27 cellular contexts compared by ENCODE assay signal in genomic region chr9:93903886-93904648, GRCh38. TPM values are rescaled to one million over a fixed set of nuclear protein-coding genes. Genes with fewer than 3 reads are reported as not detected.
"Had no signal": no experiment of that assay in that cellular context is flagged by ENCODE, and none has a peak within 500 bp of the region (broad histone marks: within the 10 kb centered on the region; RNA-seq: fewer than 3 reads in every experiment).

No MANE protein-coding gene starts in this region.

- H3K9me3 ChIP-seq: body of pancreas, esophagus squamous epithelium, prostate gland, thyroid gland, uterus had no signal

- H3K27me3 ChIP-seq: body of pancreas, thyroid gland, uterus had no signal

- H3K4me3 ChIP-seq: body of pancreas, esophagus squamous epithelium, prostate gland, SK-N-MC, thyroid gland, uterus had no signal

- ATAC-seq: activated CD4-positive, alpha-beta T cell treated with anti-CD3 and anti-CD28 coated beads for 36 hours; activated CD8-positive, alpha-beta T cell treated with anti-CD3 and anti-CD28 coated beads, Interleukin-2, amount 10 ng/mL, durations not matched to agents 7 days and 5 days; body of pancreas; left ventricle myocardium superior; naive thymus-derived CD8-positive, alpha-beta T cell; stimulated activated effector memory CD8-positive, alpha-beta T cell treated with anti-CD3 and anti-CD28 coated beads, Interleukin-12 subunit alpha, Interleukin-12 subunit beta, amount 100 ng/mL, for 72 hours had no signal

- H3K4me3 Mint-ChIP-seq: activated CD4-positive, alpha-beta T cell treated with anti-CD3 and anti-CD28 coated beads for 36 hours; activated CD8-positive, alpha-beta T cell treated with anti-CD3 and anti-CD28 coated beads, Interleukin-2, amount 10 ng/mL, durations not matched to agents 7 days and 5 days; activated naive CD4-positive, alpha-beta T cell treated with anti-CD3 and anti-CD28 coated beads for 36 hours; memory B cell; naive thymus-derived CD8-positive, alpha-beta T cell; stimulated activated effector memory CD8-positive, alpha-beta T cell treated with anti-CD3 and anti-CD28 coated beads, Interleukin-12 subunit alpha, Interleukin-12 subunit beta, amount 100 ng/mL, for 72 hours had no signal

- H3K27ac ChIP-seq: body of pancreas, esophagus squamous epithelium, prostate gland, SK-N-MC, thyroid gland, uterus had no signal

- H3K36me3 Mint-ChIP-seq: stimulated activated effector memory CD8-positive, alpha-beta T cell treated with anti-CD3 and anti-CD28 coated beads, Interleukin-12 subunit alpha, Interleukin-12 subunit beta, amount 100 ng/mL, for 72 hours had no signal

- H3K9me3 Mint-ChIP-seq: activated naive CD4-positive, alpha-beta T cell treated with anti-CD3 and anti-CD28 coated beads for 36 hours; stimulated activated effector memory CD8-positive, alpha-beta T cell treated with anti-CD3 and anti-CD28 coated beads, Interleukin-12 subunit alpha, Interleukin-12 subunit beta, amount 100 ng/mL, for 72 hours had no signal

- H3K4me1 ChIP-seq: body of pancreas, esophagus squamous epithelium, prostate gland, thyroid gland, uterus had no signal

- DNase-seq: activated CD4-positive, alpha-beta T cell treated with anti-CD3 and anti-CD28 coated beads for 36 hours; activated CD8-positive, alpha-beta memory T cell treated with anti-CD3 and anti-CD28 coated beads, Interleukin-2, amount 50 U/mL, for 4 hours; activated CD8-positive, alpha-beta T cell treated with anti-CD3 and anti-CD28 coated beads, Interleukin-2, amount 10 ng/mL, durations not matched to agents 7 days and 5 days; activated naive CD4-positive, alpha-beta T cell treated with anti-CD3 and anti-CD28 coated beads for 36 hours; amniotic stem cell; central memory CD4-positive, alpha-beta T cell; cortex of kidney; effector CD4-positive, alpha-beta T cell; esophagus squamous epithelium; hippocampal formation; left ventricle myocardium superior; naive thymus-derived CD8-positive, alpha-beta T cell; occipital lobe; stimulated activated CD4-positive, alpha-beta T cell treated with anti-CD3 and anti-CD28 coated beads, Interleukin-12 subunit alpha, Interleukin-12 subunit beta, amount 100 ng/mL, for 4 hours; T-helper 1 cell; T1000; thyroid gland; uterus had no signal

- H3K27ac Mint-ChIP-seq: activated CD4-positive, alpha-beta T cell treated with anti-CD3 and anti-CD28 coated beads for 36 hours; activated CD8-positive, alpha-beta T cell treated with anti-CD3 and anti-CD28 coated beads, Interleukin-2, amount 10 ng/mL, durations not matched to agents 7 days and 5 days; activated naive CD4-positive, alpha-beta T cell treated with anti-CD3 and anti-CD28 coated beads for 36 hours; memory B cell; naive thymus-derived CD8-positive, alpha-beta T cell; stimulated activated effector memory CD8-positive, alpha-beta T cell treated with anti-CD3 and anti-CD28 coated beads, Interleukin-12 subunit alpha, Interleukin-12 subunit beta, amount 100 ng/mL, for 72 hours had no signal

- H3K4me1 Mint-ChIP-seq: stimulated activated effector memory CD8-positive, alpha-beta T cell treated with anti-CD3 and anti-CD28 coated beads, Interleukin-12 subunit alpha, Interleukin-12 subunit beta, amount 100 ng/mL, for 72 hours had no signal

- H3K36me3 ChIP-seq: esophagus squamous epithelium, prostate gland, thyroid gland, uterus had no signal

RNA-seq across cellular contexts. Expression of gene BARX1, which starts 51.1 kb away (rescaled TPM):
- total RNA-seq: endothelial cell of umbilical vein; esophagus squamous epithelium; fibroblast of villous mesenchyme; glomerular endothelial cell; left ventricle myocardium superior; naive thymus-derived CD8-positive, alpha-beta T cell; occipital lobe had no signal
- polyA plus RNA-seq: endothelial cell of umbilical vein; keratinocyte; naive thymus-derived CD8-positive, alpha-beta T cell had no signal
